ENCODE assay signal across 1 cellular context in genomic region chr13:71722206-71722605, GRCh38.
TF ChIP-seq lines count a peak whose summit lies in the region.

No MANE protein-coding gene starts in this region.

TF ChIP-seq in IMR-90, 13 proteins besides CTCF, POLR2A, EP300 and RAD21 (continued from another document):
- TF ChIP-seq RCOR1 (IDR thresholded peaks at IDR 0.05; ENCODE audit: insufficient replicate concordance, low read length): no peak
- no peak for TF ChIP-seq ELK1 (IDR thresholded peaks at IDR 0.05; ENCODE audit: borderline replicate concordance, low read depth, low read length)
- no peak for TF ChIP-seq SMC3 (IDR thresholded peaks at IDR 0.05; ENCODE audit: low read depth, low read length)
- no peak for TF ChIP-seq NFE2L2 (IDR thresholded peaks at IDR 0.05; ENCODE audit: low read depth, low read length)
